ENCODE assay signal across 24 cellular contexts in the genomic region with DNA sequence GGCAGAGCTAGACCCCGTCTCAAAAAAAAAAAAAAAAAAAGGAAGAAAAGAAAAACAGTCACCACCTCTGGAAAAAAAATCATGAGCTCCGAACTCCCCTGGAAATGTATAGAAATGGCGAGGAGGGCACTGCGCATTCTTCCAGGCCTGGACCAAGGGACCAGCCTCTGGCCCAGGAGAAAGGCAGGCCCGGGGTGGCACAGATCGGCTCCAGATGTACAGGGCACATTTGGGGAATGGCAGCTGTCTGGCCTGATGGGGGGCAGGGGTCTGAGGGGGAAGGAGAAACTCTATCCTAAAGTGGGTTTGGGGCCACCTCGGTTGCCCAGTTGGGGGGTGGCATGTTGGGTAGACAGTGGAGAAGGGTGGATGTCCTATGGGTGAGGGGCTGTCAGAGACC. TPM values are rescaled to one million over a fixed set of nuclear protein-coding genes. Genes with fewer than 3 reads are reported as not detected.
A peak's percentile ranks its signal among the peaks of the same experiment; 100 is the strongest.
DNase-seq lines count a peak whose midpoint lies in the region; ATAC-seq and TF ChIP-seq lines count a peak whose summit lies in the region.
"Had no signal": no experiment of that assay in that cellular context is flagged by ENCODE, and none has a peak within 500 bp of the region (broad histone marks: within the 10 kb centered on the region; RNA-seq: fewer than 3 reads in every experiment).

No MANE protein-coding gene starts in this region.

- no peak overlapping the region for H3K27ac Mint-ChIP-seq in activated T-helper 17 cell treated with anti-CD3 and anti-CD28 coated beads, Interleukin-2, amount 50 U/mL, for 72 hours
- no peak overlapping the region for H3K27ac Mint-ChIP-seq in nephron progenitor cell
- no peak overlapping the region for H3K27ac Mint-ChIP-seq in CD4-positive, alpha-beta T cell
- H3K27ac Mint-ChIP-seq: activated CD4-positive, alpha-beta memory T cell treated with anti-CD3 and anti-CD28 coated beads, Interleukin-2, amount 10 ng/mL, durations not matched to agents 7 days and 5 days; naive B cell; stimulated activated memory B cell treated with anti-CD40 and anti-IgM and Interleukin-4, amounts not matched to agents 10 μg/mL and 1 μg/mL and 100 μg/mL, for 72 hours had no signal

- H3K27me3 ChIP-seq in muscle layer of colon (ENCODE audit: control insufficient read depth in 1 of 2, insufficient read depth in 2 of 2, low read length in 2 of 2) (no peaks in the 10 kb centered on the region), thoracic aorta (replicated peaks; ENCODE audit: insufficient read depth) (no peaks in the 10 kb centered on the region)
- H3K27me3 ChIP-seq in CD4-positive, alpha-beta T cell (ENCODE audit: control insufficient read depth, insufficient read depth, low read length): peaks cover 3% of the 10 kb centered on the region
- H3K27me3 ChIP-seq: body of pancreas, tibial nerve had no signal

- H3K4me1 ChIP-seq in muscle layer of colon (ENCODE audit: insufficient read depth, low read length): peaks cover 47% of the 10 kb centered on the region
- H3K4me1 ChIP-seq in thoracic aorta (ENCODE audit: control insufficient read depth in 1 of 2, low read depth in 2 of 2): peaks cover 21 to 53% of the 10 kb centered on the region in 2 donors
- H3K4me1 ChIP-seq: Caco-2 had no signal

- H3K36me3 ChIP-seq in muscle layer of colon (ENCODE audit: insufficient read depth, low read length): no peaks in the 10 kb centered on the region
- no peaks in the 10 kb centered on the region for H3K36me3 ChIP-seq in thoracic aorta
- H3K36me3 ChIP-seq: tibial nerve had no signal

- H3K27ac ChIP-seq in muscle layer of colon (ENCODE audit: low read depth, low read length): peak overlapping the region; percentile 55
- peak overlapping the region; percentile 70 to 80 for H3K27ac ChIP-seq in thoracic aorta
- no peak overlapping the region for H3K27ac ChIP-seq in CD4-positive, alpha-beta T cell (ENCODE audit: low read depth, low read length)
- H3K27ac ChIP-seq: 22Rv1, KMS-11 had no signal

- H3K36me3 Mint-ChIP-seq in activated T-helper 17 cell treated with anti-CD3 and anti-CD28 coated beads, Interleukin-2, amount 50 U/mL, for 72 hours (ENCODE audit: low read depth): no peaks in the 10 kb centered on the region
- no peaks in the 10 kb centered on the region for H3K36me3 Mint-ChIP-seq in nephron progenitor cell (ENCODE audit: low read depth)
- no peaks in the 10 kb centered on the region for H3K36me3 Mint-ChIP-seq in CD4-positive, alpha-beta T cell (ENCODE audit: low read depth)
- H3K36me3 Mint-ChIP-seq: naive B cell; stimulated activated memory B cell treated with anti-CD40 and anti-IgM and Interleukin-4, amounts not matched to agents 10 μg/mL and 1 μg/mL and 100 μg/mL, for 72 hours had no signal

- H3K27me3 Mint-ChIP-seq in activated T-helper 17 cell treated with anti-CD3 and anti-CD28 coated beads, Interleukin-2, amount 50 U/mL, for 72 hours: peaks cover 22% of the 10 kb centered on the region
- peaks cover 48% of the 10 kb centered on the region for H3K27me3 Mint-ChIP-seq in nephron progenitor cell (ENCODE audit: low read depth, poor library complexity)
- H3K27me3 Mint-ChIP-seq in CD4-positive, alpha-beta T cell: peaks cover 11% of the 10 kb centered on the region

- no peaks in the 10 kb centered on the region for H3K9me3 ChIP-seq in muscle layer of colon (ENCODE audit: low read length)
- H3K9me3 ChIP-seq in thoracic aorta: no peaks in the 10 kb centered on the region
- H3K9me3 ChIP-seq in CD4-positive, alpha-beta T cell (ENCODE audit: control insufficient read depth, low read length): no peaks in the 10 kb centered on the region
- H3K9me3 ChIP-seq: body of pancreas, Caco-2, tibial nerve had no signal

- CTCF ChIA-PET in CD4-positive, alpha-beta T cell (lab: Charles Lee): no interaction called here

- no peak overlapping the region for H3K4me3 ChIP-seq in muscle layer of colon (ENCODE audit: low read depth in 1 of 2, low read length in 2 of 2)
- H3K4me3 ChIP-seq in thoracic aorta: no peak overlapping the region
- H3K4me3 ChIP-seq: body of pancreas had no signal

- peaks cover 5% of the 10 kb centered on the region for H3K4me1 Mint-ChIP-seq in activated T-helper 17 cell treated with anti-CD3 and anti-CD28 coated beads, Interleukin-2, amount 50 U/mL, for 72 hours
- H3K4me1 Mint-ChIP-seq in nephron progenitor cell: peaks cover 46% of the 10 kb centered on the region
- peaks cover 19% of the 10 kb centered on the region for H3K4me1 Mint-ChIP-seq in CD4-positive, alpha-beta T cell (ENCODE audit: low read depth)
- H3K4me1 Mint-ChIP-seq: stimulated activated memory B cell treated with anti-CD40 and anti-IgM and Interleukin-4, amounts not matched to agents 10 μg/mL and 1 μg/mL and 100 μg/mL, for 72 hours had no signal

- TF ChIP-seq CTCF in thoracic aorta (IDR thresholded peaks at IDR 0.05) (no peak), nephron progenitor cell (IDR thresholded peaks at IDR 0.05) (no peak)
- TF ChIP-seq CTCF in CD4-positive, alpha-beta T cell (IDR thresholded peaks at IDR 0.05): no peak

- no peak for ATAC-seq in activated T-helper 17 cell treated with anti-CD3 and anti-CD28 coated beads, Interleukin-2, amount 50 U/mL, for 72 hours (replicated peaks)
- ATAC-seq in thoracic aorta (ENCODE audit: insufficient number of reproducible peaks, low FRiP score, low read depth): no peak
- no peak for ATAC-seq in CD4-positive, alpha-beta T cell (ENCODE audit: poor library complexity)
- ATAC-seq: stimulated activated memory B cell treated with anti-CD40 and anti-IgM and Interleukin-4, amounts not matched to agents 10 μg/mL and 1 μg/mL and 100 μg/mL, for 72 hours had no signal

- POLR2A ChIA-PET in CD4-positive, alpha-beta T cell (lab: Charles Lee): no interaction called here

- DNase-seq in NCI-H2171 treated with DMSO at 0.1 percent for 48 hours (lab: John Stamatoyannopoulos, UW) (peak; percentile 32), NCI-H2171 (lab: John Stamatoyannopoulos, UW) (no peak), thoracic aorta (ENCODE audit: low spot score) (no peak), DMS153 (lab: John Stamatoyannopoulos, UW) (no peak), nephron progenitor cell (no peak)
- no peak for DNase-seq in CD4-positive, alpha-beta T cell
- DNase-seq: activated CD4-positive, alpha-beta memory T cell treated with anti-CD3 and anti-CD28 coated beads, Interleukin-2, amount 10 ng/mL, durations not matched to agents 7 days and 5 days; activated effector memory CD4-positive, alpha-beta T cell treated with Interleukin-2 at 50 U/mL for 16 hours; Caco-2; DND-41; effector CD8-positive, alpha-beta T cell; mesendoderm; naive B cell; NCI-H1436 treated with DMSO at 0.1 percent for 48 hours; NCI-H524 treated with DMSO at 0.1 percent for 48 hours; retina; stimulated activated CD4-positive, alpha-beta T cell treated with anti-CD3 and anti-CD28 coated beads, Interleukin-4, amount 100 ng/mL, for 1 hour had no signal

- H3K9ac ChIP-seq in muscle layer of colon (ENCODE audit: low read length): no peak overlapping the region
- H3K9ac ChIP-seq: KMS-11 had no signal

- H3K9me3 Mint-ChIP-seq in activated T-helper 17 cell treated with anti-CD3 and anti-CD28 coated beads, Interleukin-2, amount 50 U/mL, for 72 hours: no peaks in the 10 kb centered on the region
- no peaks in the 10 kb centered on the region for H3K9me3 Mint-ChIP-seq in nephron progenitor cell
- no peaks in the 10 kb centered on the region for H3K9me3 Mint-ChIP-seq in CD4-positive, alpha-beta T cell
- H3K9me3 Mint-ChIP-seq: activated CD4-positive, alpha-beta memory T cell treated with anti-CD3 and anti-CD28 coated beads, Interleukin-2, amount 10 ng/mL, durations not matched to agents 7 days and 5 days; naive B cell; stimulated activated memory B cell treated with anti-CD40 and anti-IgM and Interleukin-4, amounts not matched to agents 10 μg/mL and 1 μg/mL and 100 μg/mL, for 72 hours had no signal

- intact Hi-C loops in CD4-positive, alpha-beta T cell (cut with DNase I, micrococcal nuclease): no loop called here

- peak overlapping the region; percentile 10 for H3K4me3 Mint-ChIP-seq in activated T-helper 17 cell treated with anti-CD3 and anti-CD28 coated beads, Interleukin-2, amount 50 U/mL, for 72 hours
- no peak overlapping the region for H3K4me3 Mint-ChIP-seq in nephron progenitor cell
- no peak overlapping the region for H3K4me3 Mint-ChIP-seq in CD4-positive, alpha-beta T cell
- H3K4me3 Mint-ChIP-seq: activated CD4-positive, alpha-beta memory T cell treated with anti-CD3 and anti-CD28 coated beads, Interleukin-2, amount 10 ng/mL, durations not matched to agents 7 days and 5 days; naive B cell; stimulated activated memory B cell treated with anti-CD40 and anti-IgM and Interleukin-4, amounts not matched to agents 10 μg/mL and 1 μg/mL and 100 μg/mL, for 72 hours had no signal

RNA-seq across cellular contexts. Expression of a gene that starts 46.0 kb away (rescaled TPM):
- total RNA-seq in activated T-helper 17 cell treated with anti-CD3 and anti-CD28 coated beads, Interleukin-2, amount 50 U/mL, for 72 hours: 1 to 10 TPM in 1 of 2 donors, under 1 TPM in 1; 0.54 to 3.6 TPM
- 10 to 100 TPM; 55.1 to 66.5 TPM for total RNA-seq in thoracic aorta
- total RNA-seq in CD4-positive, alpha-beta T cell: under 1 TPM in 1 of 2 experiments, not detected in 1; 0.59 TPM
- total RNA-seq: activated CD4-positive, alpha-beta memory T cell treated with anti-CD3 and anti-CD28 coated beads, Interleukin-2, amount 10 ng/mL, durations not matched to agents 7 days and 5 days had no signal

Comparison
In these comparisons a context has a peak if more than half of its experiments do, and no peak if none do; other contexts are left out.
1. RNA of a gene that starts 46.0 kb away (total RNA-seq): 55.1 to 66.5 TPM in thoracic aorta; 0.54 to 3.6 TPM in activated T-helper 17 cell treated with anti-CD3 and anti-CD28 coated beads, Interleukin-2, amount 50 U/mL, for 72 hours and 0.59 TPM in CD4-positive, alpha-beta T cell; every median in the first group is over 10 times any median in the second.